28 cellular contexts compared by ENCODE assay signal in genomic region chr19:55482128-55482961, GRCh38. TPM values are rescaled to one million over a fixed set of nuclear protein-coding genes. Genes with fewer than 3 reads are reported as not detected.
"Had no signal": no experiment of that assay in that cellular context is flagged by ENCODE, and none has a peak within 500 bp of the region (broad histone marks: within the 10 kb centered on the region; RNA-seq: fewer than 3 reads in every experiment).

No MANE protein-coding gene starts in this region.

- H3K9me3 ChIP-seq: colonic mucosa, left ventricle myocardium inferior, prostate gland, stomach had no signal

- H3K27ac Mint-ChIP-seq: activated B cell treated with CpG ODN at 0.5 μM for 24 hours; activated CD4-positive, alpha-beta memory T cell treated with anti-CD3 and anti-CD28 coated beads, Interleukin-2, amount 10 ng/mL, durations not matched to agents 7 days and 5 days; activated CD8-positive, alpha-beta memory T cell treated with anti-CD3 and anti-CD28 coated beads, Interleukin-2, amount 10 ng/mL, durations not matched to agents 7 days and 5 days; activated naive CD8-positive, alpha-beta T cell treated with anti-CD3 and anti-CD28 coated beads, Interleukin-2, amount 50 U/mL, for 24 hours; activated T-helper 2 cell treated with anti-CD3 and anti-CD28 coated beads, Interferon-gamma antibody, Interleukin-2, Interleukin-4, amounts not matched to agents 10 μg/mL and 5 μg/mL and 100 μg/mL, durations not matched to agents 14 hours and 24 hours and 36 hours; type B pancreatic cell had no signal

- H3K4me3 ChIP-seq: colonic mucosa, left ventricle myocardium inferior, prostate gland, stomach had no signal

- ATAC-seq: activated CD8-positive, alpha-beta memory T cell treated with anti-CD3 and anti-CD28 coated beads, Interleukin-2, amount 10 ng/mL, durations not matched to agents 7 days and 5 days; activated naive CD8-positive, alpha-beta T cell treated with anti-CD3 and anti-CD28 coated beads, Interleukin-2, amount 50 U/mL, for 24 hours had no signal

- H3K27me3 ChIP-seq: brain microvascular endothelial cell, colonic mucosa had no signal

- H3K27me3 Mint-ChIP-seq: activated B cell treated with CpG ODN at 0.5 μM for 24 hours; activated CD4-positive, alpha-beta memory T cell treated with anti-CD3 and anti-CD28 coated beads, Interleukin-2, amount 10 ng/mL, durations not matched to agents 7 days and 5 days; activated CD8-positive, alpha-beta memory T cell treated with anti-CD3 and anti-CD28 coated beads, Interleukin-2, amount 10 ng/mL, durations not matched to agents 7 days and 5 days; activated naive CD8-positive, alpha-beta T cell treated with anti-CD3 and anti-CD28 coated beads, Interleukin-2, amount 50 U/mL, for 24 hours; central memory CD8-positive, alpha-beta T cell; type B pancreatic cell had no signal

- FAIRE-seq: endometrium, frontal cortex, small intestine had no signal

- DNase-seq: activated B cell treated with CpG ODN at 0.5 μM for 24 hours; activated CD4-positive, alpha-beta memory T cell treated with anti-CD3 and anti-CD28 coated beads, Interleukin-2, amount 10 ng/mL, durations not matched to agents 7 days and 5 days; activated CD4-positive, alpha-beta T cell treated with anti-CD3 and anti-CD28 coated beads for 4 hours; activated CD8-positive, alpha-beta memory T cell treated with anti-CD3 and anti-CD28 coated beads, Interleukin-2, amount 10 ng/mL, durations not matched to agents 7 days and 5 days; activated naive CD4-positive, alpha-beta T cell treated with Interleukin-2 at 50 U/mL for 16 hours; activated naive CD8-positive, alpha-beta T cell treated with anti-CD3 and anti-CD28 coated beads, Interleukin-2, amount 50 U/mL, for 24 hours; activated T-cell treated with anti-CD3 and anti-CD28 coated beads, Interleukin-2, amount 50 U/mL, for 1 hour; brain microvascular endothelial cell; colonic mucosa; erythroblast; head of caudate nucleus; left ventricle myocardium inferior; small intestine; stimulated activated CD4-positive, alpha-beta T cell treated with anti-CD3 and anti-CD28 coated beads, Interleukin-4, amount 100 ng/mL, for 1 hour; stomach; T-helper 1 cell; T-helper 9 cell had no signal

- H3K36me3 ChIP-seq: colonic mucosa had no signal

- H3K4me3 Mint-ChIP-seq: activated B cell treated with CpG ODN at 0.5 μM for 24 hours; activated CD4-positive, alpha-beta memory T cell treated with anti-CD3 and anti-CD28 coated beads, Interleukin-2, amount 10 ng/mL, durations not matched to agents 7 days and 5 days; activated CD8-positive, alpha-beta memory T cell treated with anti-CD3 and anti-CD28 coated beads, Interleukin-2, amount 10 ng/mL, durations not matched to agents 7 days and 5 days; activated naive CD8-positive, alpha-beta T cell treated with anti-CD3 and anti-CD28 coated beads, Interleukin-2, amount 50 U/mL, for 24 hours; central memory CD8-positive, alpha-beta T cell; type B pancreatic cell had no signal

- H3K9me3 Mint-ChIP-seq: activated B cell treated with CpG ODN at 0.5 μM for 24 hours; activated CD4-positive, alpha-beta memory T cell treated with anti-CD3 and anti-CD28 coated beads, Interleukin-2, amount 10 ng/mL, durations not matched to agents 7 days and 5 days; activated naive CD8-positive, alpha-beta T cell treated with anti-CD3 and anti-CD28 coated beads, Interleukin-2, amount 50 U/mL, for 24 hours; activated T-helper 2 cell treated with anti-CD3 and anti-CD28 coated beads, Interferon-gamma antibody, Interleukin-2, Interleukin-4, amounts not matched to agents 10 μg/mL and 5 μg/mL and 100 μg/mL, durations not matched to agents 14 hours and 24 hours and 36 hours; central memory CD8-positive, alpha-beta T cell; type B pancreatic cell had no signal

- H3K27ac ChIP-seq: brain microvascular endothelial cell, colonic mucosa, left ventricle myocardium inferior, prostate gland, stomach had no signal

- H3K36me3 Mint-ChIP-seq: type B pancreatic cell had no signal

RNA-seq across cellular contexts. Expression of gene C19orf85, which starts 17.8 kb away (rescaled TPM):
- total RNA-seq: activated B cell treated with CpG ODN at 0.5 μM for 24 hours; activated CD4-positive, alpha-beta memory T cell treated with anti-CD3 and anti-CD28 coated beads, Interleukin-2, amount 10 ng/mL, durations not matched to agents 7 days and 5 days; activated CD8-positive, alpha-beta memory T cell treated with anti-CD3 and anti-CD28 coated beads, Interleukin-2, amount 10 ng/mL, durations not matched to agents 7 days and 5 days; activated T-helper 2 cell treated with anti-CD3 and anti-CD28 coated beads, Interferon-gamma antibody, Interleukin-2, Interleukin-4, amounts not matched to agents 10 μg/mL and 5 μg/mL and 100 μg/mL, durations not matched to agents 14 hours and 24 hours and 36 hours; aorta; colonic mucosa; frontal cortex; kidney epithelial cell; left ventricle myocardium inferior; mononuclear cell; omental fat pad; prostate gland; stomach; temporal lobe had no signal
- polyA plus RNA-seq: aorta, small intestine had no signal
